33 cellular contexts compared by ENCODE assay signal in the genomic region with DNA sequence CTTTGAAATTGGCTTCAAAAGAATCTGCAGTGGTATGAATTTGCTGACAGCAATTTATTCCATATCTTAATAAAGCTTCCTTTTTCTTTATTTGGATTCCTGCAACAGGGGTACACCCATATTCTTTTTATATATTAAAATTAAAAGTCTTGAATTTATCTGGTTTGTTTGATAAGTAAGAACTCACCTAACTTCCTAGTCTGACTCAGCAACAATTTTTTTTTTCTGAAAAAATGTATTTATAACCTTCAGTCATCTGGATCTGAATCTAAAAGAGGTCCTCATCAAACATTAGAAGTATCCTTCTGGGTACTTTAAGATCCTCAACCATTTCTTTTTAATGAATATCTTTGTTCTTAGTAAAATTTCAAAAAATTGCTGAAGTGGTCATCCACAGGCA. TPM values are rescaled to one million over a fixed set of nuclear protein-coding genes. Genes with fewer than 3 reads are reported as not detected.
"Had no signal": no experiment of that assay in that cellular context is flagged by ENCODE, and none has a peak within 500 bp of the region (broad histone marks: within the 10 kb centered on the region; RNA-seq: fewer than 3 reads in every experiment).

No MANE protein-coding gene starts in this region.

- FAIRE-seq: colon, endometrium, endothelial cell of umbilical vein had no signal

- H3K27ac ChIP-seq: body of pancreas, epithelial cell of prostate, gastroesophageal sphincter, heart right ventricle had no signal

- H3K27ac Mint-ChIP-seq: activated CD4-positive, alpha-beta T cell treated with anti-CD3 and anti-CD28 coated beads, Interleukin-2, amount 10 ng/mL, durations not matched to agents 7 days and 5 days; activated CD8-positive, alpha-beta T cell treated with anti-CD3 and anti-CD28 coated beads for 36 hours; activated naive CD8-positive, alpha-beta T cell treated with anti-CD3 and anti-CD28 coated beads, Interleukin-2, amount 10 ng/mL, durations not matched to agents 7 days and 5 days; activated T-helper 17 cell treated with anti-CD3 and anti-CD28 coated beads, Interleukin-2, amount 50 U/mL, for 72 hours; WTC11 had no signal

- H3K27me3 ChIP-seq: body of pancreas, esophagus squamous epithelium, gastroesophageal sphincter had no signal

- H3K27me3 Mint-ChIP-seq: activated CD8-positive, alpha-beta T cell treated with anti-CD3 and anti-CD28 coated beads for 36 hours; activated T-helper 17 cell treated with anti-CD3 and anti-CD28 coated beads, Interleukin-2, amount 50 U/mL, for 72 hours had no signal

- H3K4me3 ChIP-seq: body of pancreas, esophagus squamous epithelium, gastroesophageal sphincter, heart right ventricle had no signal

- H3K36me3 ChIP-seq: heart right ventricle had no signal

- H3K4me3 Mint-ChIP-seq: activated CD4-positive, alpha-beta T cell treated with anti-CD3 and anti-CD28 coated beads, Interleukin-2, amount 10 ng/mL, durations not matched to agents 7 days and 5 days; activated CD8-positive, alpha-beta T cell treated with anti-CD3 and anti-CD28 coated beads for 36 hours; activated naive CD8-positive, alpha-beta T cell treated with anti-CD3 and anti-CD28 coated beads, Interleukin-2, amount 10 ng/mL, durations not matched to agents 7 days and 5 days; activated T-cell treated with anti-CD3 and anti-CD28 coated beads, Interleukin-2, amount 50 U/mL, for 4 hours; activated T-helper 17 cell treated with anti-CD3 and anti-CD28 coated beads, Interleukin-2, amount 50 U/mL, for 72 hours; WTC11 had no signal

- DNase-seq: activated CD4-positive, alpha-beta T cell treated with anti-CD3 and anti-CD28 coated beads for 1 hour; activated CD4-positive, alpha-beta T cell treated with anti-CD3 and anti-CD28 coated beads for 4 hours; activated CD4-positive, alpha-beta T cell treated with anti-CD3 and anti-CD28 coated beads, Interleukin-2, amount 10 ng/mL, durations not matched to agents 7 days and 5 days; activated CD4-positive, alpha-beta T cell treated with anti-CD3 and anti-CD28 coated beads, Interleukin-2, amount 50 U/mL, for 4 hours; activated CD8-positive, alpha-beta memory T cell treated with anti-CD3 and anti-CD28 coated beads for 24 hours; activated CD8-positive, alpha-beta T cell treated with anti-CD3 and anti-CD28 coated beads for 36 hours; activated effector memory CD4-positive, alpha-beta T cell treated with Interleukin-2 at 50 U/mL for 16 hours; activated gamma-delta T cell treated with Interleukin-2 at 50 U/mL for 16 hours; activated naive CD4-positive, alpha-beta T cell treated with anti-CD3 and anti-CD28 coated beads, Interleukin-2, amount 50 U/mL, for 16 hours; activated naive CD4-positive, alpha-beta T cell treated with Interleukin-2 at 50 U/mL for 16 hours; activated naive CD8-positive, alpha-beta T cell treated with anti-CD3 and anti-CD28 coated beads, Interleukin-2, amount 10 ng/mL, durations not matched to agents 7 days and 5 days; activated T-cell treated with anti-CD3 and anti-CD28 coated beads, Interleukin-2, amount 50 U/mL, for 4 hours; anterior cingulate cortex; caudate nucleus; cortex of kidney; dermis blood vessel endothelial cell; effector CD8-positive, alpha-beta T cell; esophagus squamous epithelium; heart right ventricle; T-helper 2 cell had no signal

- H3K9me3 ChIP-seq: body of pancreas, esophagus squamous epithelium, gastroesophageal sphincter, heart right ventricle had no signal

- H3K9me3 Mint-ChIP-seq: activated CD4-positive, alpha-beta T cell treated with anti-CD3 and anti-CD28 coated beads, Interleukin-2, amount 10 ng/mL, durations not matched to agents 7 days and 5 days; activated CD8-positive, alpha-beta T cell treated with anti-CD3 and anti-CD28 coated beads for 36 hours; activated naive CD8-positive, alpha-beta T cell treated with anti-CD3 and anti-CD28 coated beads, Interleukin-2, amount 10 ng/mL, durations not matched to agents 7 days and 5 days; activated T-cell treated with anti-CD3 and anti-CD28 coated beads, Interleukin-2, amount 50 U/mL, for 4 hours; activated T-helper 17 cell treated with anti-CD3 and anti-CD28 coated beads, Interleukin-2, amount 50 U/mL, for 72 hours; WTC11 had no signal

- H3K36me3 Mint-ChIP-seq: activated naive CD8-positive, alpha-beta T cell treated with anti-CD3 and anti-CD28 coated beads, Interleukin-2, amount 10 ng/mL, durations not matched to agents 7 days and 5 days; WTC11 had no signal

- ATAC-seq: activated CD8-positive, alpha-beta T cell treated with anti-CD3 and anti-CD28 coated beads for 36 hours; activated T-cell treated with anti-CD3 and anti-CD28 coated beads, Interleukin-2, amount 50 U/mL, for 4 hours; activated T-helper 17 cell treated with anti-CD3 and anti-CD28 coated beads, Interleukin-2, amount 50 U/mL, for 72 hours; body of pancreas; gastroesophageal sphincter; heart right ventricle; WTC11 had no signal

RNA-seq across cellular contexts. Expression of a gene that starts 26.1 kb away (rescaled TPM):
- total RNA-seq: activated CD8-positive, alpha-beta T cell treated with anti-CD3 and anti-CD28 coated beads for 36 hours; activated naive CD8-positive, alpha-beta T cell treated with anti-CD3 and anti-CD28 coated beads, Interleukin-2, amount 10 ng/mL, durations not matched to agents 7 days and 5 days; activated T-cell treated with anti-CD3 and anti-CD28 coated beads, Interleukin-2, amount 50 U/mL, for 4 hours; chondrocyte; dermis blood vessel endothelial cell; endothelial cell of umbilical vein; fibroblast of lung; fibroblast of villous mesenchyme; glomerular endothelial cell; heart right ventricle; T-helper 1 cell treated with Interleukin-12 subunit alpha and Interleukin-12 subunit beta and Interleukin-4 antibody, amounts not matched to agents 30 ng/mL and 1 ng/mL, for 36 hours had no signal
- polyA plus RNA-seq: endothelial cell of umbilical vein, fibroblast of lung had no signal
